ENCODE assay signal across 11 cellular contexts in the genomic region with DNA sequence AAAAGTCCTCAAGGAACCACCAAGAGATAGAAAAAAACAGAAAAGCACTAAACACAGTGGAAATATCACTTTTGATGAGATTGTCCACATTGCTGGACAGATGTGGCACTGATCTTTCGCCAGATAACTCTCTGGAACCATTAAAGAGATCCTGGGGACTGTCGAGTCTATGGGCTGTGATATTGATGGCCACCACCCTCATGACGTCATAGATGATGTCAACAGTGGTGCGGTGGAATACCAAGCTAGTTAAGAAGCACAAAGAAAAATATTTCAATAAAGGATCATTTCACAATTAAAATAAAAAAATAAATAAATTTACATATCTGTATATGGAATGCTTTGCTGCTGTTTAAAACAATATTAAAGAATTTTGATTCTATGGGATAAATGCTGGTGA.
"Had no signal": no experiment of that assay in that cellular context is flagged by ENCODE, and none has a peak within 500 bp of the region (broad histone marks: within the 10 kb centered on the region; RNA-seq: fewer than 3 reads in every experiment).

No MANE protein-coding gene starts in this region.

- ATAC-seq: GM23338, HCT116 had no signal

- H3K4me2 ChIP-seq: GM23338 had no signal

- H3K4me3 ChIP-seq: GM23248, GM23338, HAP-1 had no signal

- DNase-seq: GM23248, GOT3, H7, H9, HCEC 1CT, HFFc6 had no signal

- FAIRE-seq: H1, H54 had no signal

- H2AFZ ChIP-seq: GM23248, GM23338 had no signal

- H3K27ac ChIP-seq: GM23248 had no signal

- H3K9me3 ChIP-seq: HAP-1 had no signal

- H3K36me3 ChIP-seq: HAP-1 had no signal

- H3K9ac ChIP-seq: GM23248 had no signal
